8 cellular contexts compared by ENCODE assay signal in genomic region chr1:223713546-223714420, GRCh38. TPM values are rescaled to one million over a fixed set of nuclear protein-coding genes. Genes with fewer than 3 reads are reported as not detected.
DNase-seq lines count a peak whose midpoint lies in the region; ATAC-seq and TF ChIP-seq lines count a peak whose summit lies in the region.

No MANE protein-coding gene starts in this region.

- peak overlapping the region; percentile 91 for H3K27ac ChIP-seq in ACC112 (ENCODE audit: low read depth, low read length)
- H3K27ac ChIP-seq in HL-60 (replicated peaks): no peak overlapping the region
- peak overlapping the region; percentile 87 for H3K27ac ChIP-seq in mammary epithelial cell (ENCODE audit: insufficient read depth, low read depth, low read length)

- H3K9ac ChIP-seq in mammary epithelial cell (ENCODE audit: insufficient read depth, low read length): peak overlapping the region; percentile 92

- ATAC-seq in mucosa of descending colon: peak; percentile 24
- no peak for ATAC-seq in GM19035 (IDR thresholded peaks at IDR 0.05; ENCODE audit: unreplicated experiment)
- no peak for ATAC-seq in HG02981 (IDR thresholded peaks at IDR 0.05; ENCODE audit: unreplicated experiment)

- in situ Hi-C loops in mammary epithelial cell (cut with MboI; ENCODE audit: low sequenced_read_pairs in 2 of 2): no loop called here

- 8% methylated on average over 7 of the region's 7 CpGs for WGBS in mammary epithelial cell (ENCODE audit: low coverage, missing lambda C conversion rate)

- H3K79me2 ChIP-seq in ACC112 (ENCODE audit: control insufficient read depth, insufficient read depth, low read length, unreplicated experiment) (peaks cover 71% of the 10 kb centered on the region), mammary epithelial cell (ENCODE audit: insufficient read depth, low read length) (peaks cover 72% of the 10 kb centered on the region)

- peak overlapping the region; percentile 97 for H3K4me3 ChIP-seq in ACC112 (ENCODE audit: low read depth, low read length)
- H3K4me3 ChIP-seq in HL-60 (replicated peaks; ENCODE audit: insufficient read depth, low read length): peak overlapping the region; percentile 77
- peak overlapping the region; percentile 87 to 95 (median 88) for H3K4me3 ChIP-seq in mammary epithelial cell (replicated peaks in 1 of 3; ENCODE audit: insufficient read depth in 1 of 3, low read depth in 2 of 3, low read length in 3 of 3)
- peak overlapping the region; percentile 84 for H3K4me3 ChIP-seq in mucosa of descending colon

- no peaks in the 10 kb centered on the region for H3K27me3 ChIP-seq in ACC112 (ENCODE audit: insufficient read depth, low read length)
- peaks cover 3% of the 10 kb centered on the region for H3K27me3 ChIP-seq in HL-60 (ENCODE audit: insufficient read depth, poor library complexity, severe bottlenecking)
- H3K27me3 ChIP-seq in mammary epithelial cell (ENCODE audit: insufficient read depth, low read length): no peaks in the 10 kb centered on the region

- H3K36me3 ChIP-seq in ACC112 (ENCODE audit: insufficient read depth, low read length) (peaks cover 12% of the 10 kb centered on the region; the same call in 1 of the 2 replicates), mammary epithelial cell (ENCODE audit: insufficient read depth, low read length) (peaks cover 13% of the 10 kb centered on the region), mucosa of descending colon (ENCODE audit: low read depth) (no peaks in the 10 kb centered on the region)

- no peaks in the 10 kb centered on the region for H4K20me1 ChIP-seq in mammary epithelial cell (ENCODE audit: insufficient read depth, low read length)

- H3K4me1 ChIP-seq in ACC112 (ENCODE audit: control insufficient read depth, insufficient read depth, low read length, unreplicated experiment) (peaks cover 67% of the 10 kb centered on the region), mammary epithelial cell (ENCODE audit: insufficient read depth, low read length) (peaks cover 66% of the 10 kb centered on the region), mucosa of descending colon (ENCODE audit: low read depth) (peaks cover 58% of the 10 kb centered on the region)

- H2AFZ ChIP-seq in ACC112 (ENCODE audit: low read length, unreplicated experiment) (no peak overlapping the region), mammary epithelial cell (ENCODE audit: low read depth, low read length) (no peak overlapping the region)

- no peaks in the 10 kb centered on the region for H3K9me3 ChIP-seq in mammary epithelial cell (replicated peaks; ENCODE audit: insufficient read depth, low read length)
- no peaks in the 10 kb centered on the region for H3K9me3 ChIP-seq in mucosa of descending colon

- BruUV-seq in mammary epithelial cell (replicated peaks; lab: Mats Ljungman, UMichigan): TSS peak; percentile 48

- DNase-seq in HL-60 (ENCODE audit: low read depth in 1 of 2, low spot score in 1 of 2): no peak
- DNase-seq in mammary epithelial cell: peak; percentile 68
- peak in 2 of 3 donors; percentile 58 to 62 for DNase-seq in mucosa of descending colon
- no peak for DNase-seq in NCI-H1092 treated with DMSO at 0.1 percent for 48 hours (lab: John Stamatoyannopoulos, UW)
- no peak for DNase-seq in activated gamma-delta T cell treated with Interleukin-2 at 50 U/mL for 16 hours

- TF ChIP-seq CTCF in HL-60 (IDR thresholded peaks at IDR 0.05; ENCODE audit: insufficient read depth, low read length) (no peak), mammary epithelial cell (conservative IDR thresholded peaks at IDR 0.05 in 1 of 2, IDR thresholded peaks at IDR 0.05 in 1 of 2; ENCODE audit: extremely low read depth in 1 of 2, insufficient read depth in 1 of 2, low read depth in 1 of 2, low read length in 2 of 2) (no peak), mucosa of descending colon (IDR thresholded peaks at IDR 0.05) (no peak)

- CTCF ChIA-PET in mammary epithelial cell (lab: Charles Lee; ENCODE audit: low non-redundant PET): interaction anchor here (0.6 kb wide), 1 partner anchor 13 kb away, joined by 3 read pairs; no protein-coding TSS in a partner anchor

- peak overlapping the region; percentile 79 for H3K4me2 ChIP-seq in mammary epithelial cell (ENCODE audit: insufficient read depth, low read depth, low read length)

- dilution Hi-C loops in mammary epithelial cell (cut with HindIII; ENCODE audit: low sequenced_read_pairs): no loop called here

- intact Hi-C loops in mammary epithelial cell (cut with micrococcal nuclease): loop anchor here (2.0 kb wide), 1 partner anchor 61 kb away; no protein-coding TSS in a partner anchor
- intact Hi-C loops in mucosa of descending colon (cut with DNase I, micrococcal nuclease): no loop called here

RNA-seq across cellular contexts. Expression of gene CAPN2, which starts 1.4 kb away (rescaled TPM):
- total RNA-seq in mammary epithelial cell: 100 to 1,000 TPM; 270 to 454 TPM
- polyA plus RNA-seq in mammary epithelial cell: 234 TPM
- 517 TPM for polyA minus RNA-seq in mammary epithelial cell
- total RNA-seq in mucosa of descending colon: 100 to 1,000 TPM; 200 to 417 (median 305) TPM

RNA-seq across cellular contexts. Expression of gene CAPN8, which starts 48.3 kb away (rescaled TPM):
- 1 to 10 TPM; 5.2 to 9.5 TPM for total RNA-seq in mammary epithelial cell
- 4.5 TPM for polyA plus RNA-seq in mammary epithelial cell
- polyA minus RNA-seq in mammary epithelial cell: 0.78 TPM
- 10 to 100 TPM; 31.1 to 88.6 (median 59.0) TPM for total RNA-seq in mucosa of descending colon

Comparison
In these comparisons a context has a peak if more than half of its experiments do, and no peak if none do; other contexts are left out.
1. DNase-seq: peak in mammary epithelial cell (single experiment) and mucosa of descending colon (2 of 3); none in HL-60 (0 of 2), NCI-H1092 treated with DMSO at 0.1 percent for 48 hours (single experiment) and activated gamma-delta T cell treated with Interleukin-2 at 50 U/mL for 16 hours (single experiment).
2. Peak in every context shown above with its lines, with median percentiles within 50 percentile points of each other: H3K4me3 ChIP-seq.